In the genomic region with DNA sequence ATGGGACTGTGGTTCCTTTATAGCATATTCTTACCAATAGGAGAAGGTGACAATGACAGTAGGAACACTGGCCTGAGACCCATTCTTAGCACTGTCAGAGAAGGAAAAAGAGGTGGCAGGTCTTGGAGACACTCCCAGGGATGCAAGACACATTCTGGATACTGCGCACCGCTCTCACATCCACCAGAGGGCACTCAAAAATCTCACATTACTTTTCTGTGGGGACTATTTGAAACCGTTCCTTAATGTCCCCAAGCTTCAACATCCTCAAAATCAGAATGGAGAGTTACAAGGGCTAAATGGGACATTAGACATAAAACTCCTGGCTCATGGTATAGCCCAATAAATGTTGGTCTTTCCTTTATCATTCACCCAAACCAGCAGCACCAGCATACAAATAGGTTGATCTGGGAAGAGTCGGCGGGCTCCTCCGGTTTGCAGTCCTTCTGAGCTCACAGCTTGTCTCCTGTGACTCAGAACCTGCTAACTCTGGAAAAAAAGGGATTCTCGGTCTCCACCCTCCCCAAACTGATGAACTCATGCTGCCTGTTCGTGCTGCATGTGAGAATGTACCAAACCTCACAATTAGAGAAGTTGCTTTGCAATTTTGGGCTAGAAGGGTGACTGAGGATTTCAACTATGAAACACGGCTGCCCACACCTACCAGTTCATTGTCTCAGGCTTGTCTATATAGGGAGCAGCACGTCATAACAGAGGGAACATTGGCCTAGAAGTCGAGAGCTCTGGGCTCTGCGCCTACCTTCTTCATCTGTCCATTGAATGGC, we compare ENCODE assay signal across 8 cellular contexts. TPM values are rescaled to one million over a fixed set of nuclear protein-coding genes. Genes with fewer than 3 reads are reported as not detected.
DNase-seq lines count a peak whose midpoint lies in the region; ATAC-seq and TF ChIP-seq lines count a peak whose summit lies in the region.

No MANE protein-coding gene starts in this region.

- H3K4me1 ChIP-seq in Caco-2 (no peaks in the 10 kb centered on the region), right atrium auricular region (no peaks in the 10 kb centered on the region), sigmoid colon (no peaks in the 10 kb centered on the region)

- no peak overlapping the region for H3K27ac Mint-ChIP-seq in Caco-2 (ENCODE audit: unreplicated experiment)

- peak; percentile 36 to 38 for DNase-seq in Caco-2
- DNase-seq in NCI-H2171 treated with DMSO at 0.1 percent for 48 hours (lab: John Stamatoyannopoulos, UW), result peak; percentile 30
- DNase-seq in amniotic epithelial cell (ENCODE audit: low read depth), result peak; percentile 33
- no peak for DNase-seq in right atrium auricular region (ENCODE audit: low spot score)
- DNase-seq in sigmoid colon, result no peak

- peak; percentile 40 for ATAC-seq in GM21786 (IDR thresholded peaks at IDR 0.05; ENCODE audit: unreplicated experiment)
- no peak for ATAC-seq in GM19023 (IDR thresholded peaks at IDR 0.05; ENCODE audit: unreplicated experiment)
- ATAC-seq in HG02571 (IDR thresholded peaks at IDR 0.05; ENCODE audit: unreplicated experiment), result no peak

- TF ChIP-seq POLR2A in sigmoid colon (IDR thresholded peaks at IDR 0.05), result no peak

- TF ChIP-seq CTCF in Caco-2 (IDR thresholded peaks at IDR 0.05; ENCODE audit: insufficient read depth in 1 of 2, low read depth in 1 of 2, low read length in 1 of 2, severe bottlenecking in 1 of 2, unreplicated experiment in 1 of 2) (peak; percentile 44 to 68), right atrium auricular region (IDR thresholded peaks at IDR 0.05) (peak; percentile 42 to 79), sigmoid colon (IDR thresholded peaks at IDR 0.05) (peak in 3 of 4 experiments; percentile 30 to 61 (median 53))

- H3K9me3 Mint-ChIP-seq in Caco-2 (ENCODE audit: unreplicated experiment), result no peaks in the 10 kb centered on the region

- H3K36me3 ChIP-seq in Caco-2 (ENCODE audit: control insufficient read depth, insufficient read depth, low read length), result no peaks in the 10 kb centered on the region
- H3K36me3 ChIP-seq in right atrium auricular region, result no peaks in the 10 kb centered on the region
- H3K36me3 ChIP-seq in sigmoid colon, result no peaks in the 10 kb centered on the region

- H3K27me3 Mint-ChIP-seq in Caco-2 (ENCODE audit: insufficient read depth, unreplicated experiment), result no peaks in the 10 kb centered on the region

- no peaks in the 10 kb centered on the region for H3K36me3 Mint-ChIP-seq in Caco-2 (ENCODE audit: insufficient read depth, unreplicated experiment)

- no peak overlapping the region for H3K27ac ChIP-seq in right atrium auricular region
- no peak overlapping the region for H3K27ac ChIP-seq in sigmoid colon

- 65 to 75% methylated on average over 12 of the region's 12 CpGs for WGBS in sigmoid colon, 2 donors

- POLR2A ChIA-PET in Caco-2 (lab: Charles Lee), result no interaction called here

- intact Hi-C loops in Caco-2 (cut with micrococcal nuclease; ENCODE audit: unreplicated experiment) (loop anchor here (1.0 to 5.0 kb wide), 3 partner anchors 59 to 152 kb away; no protein-coding TSS in a partner anchor), sigmoid colon (cut with DNase I) (loop anchor here (1.0 kb wide), 1 partner anchor 152 kb away; no protein-coding TSS in a partner anchor)

- CTCF ChIA-PET in Caco-2 (lab: Charles Lee), result interaction anchor here (0.6 to 1.7 kb wide), 4 partner anchors 46 to 152 kb away, joined by 3 to 8 read pairs (median 4); no protein-coding TSS in a partner anchor

- no peaks in the 10 kb centered on the region for H3K4me1 Mint-ChIP-seq in Caco-2 (ENCODE audit: low read depth, unreplicated experiment)

- TF ChIP-seq EP300 in sigmoid colon (IDR thresholded peaks at IDR 0.05), result no peak

- H3K9me3 ChIP-seq in Caco-2 (no peaks in the 10 kb centered on the region), right atrium auricular region (no peaks in the 10 kb centered on the region), sigmoid colon (no peaks in the 10 kb centered on the region)

- no peak overlapping the region for H3K4me3 Mint-ChIP-seq in Caco-2 (ENCODE audit: unreplicated experiment)

- no peaks in the 10 kb centered on the region for H3K27me3 ChIP-seq in Caco-2 (replicated peaks; ENCODE audit: control insufficient read depth, insufficient read depth, low read length)
- no peaks in the 10 kb centered on the region for H3K27me3 ChIP-seq in right atrium auricular region
- no peaks in the 10 kb centered on the region for H3K27me3 ChIP-seq in sigmoid colon

- no peak overlapping the region for H3K4me3 ChIP-seq in Caco-2 (ENCODE audit: low read depth, low read length)
- no peak overlapping the region for H3K4me3 ChIP-seq in right atrium auricular region
- H3K4me3 ChIP-seq in sigmoid colon, result no peak overlapping the region

- no TSS peak for BruUV-seq in Caco-2 (replicated peaks; lab: Mats Ljungman, UMichigan)

RNA-seq across cellular contexts. Expression of a gene that starts 40.2 kb away (rescaled TPM):
- total RNA-seq in Caco-2 (2022), result 0.54 and 0.56 TPM in 2 replicates
- total RNA-seq in right atrium auricular region, result under 1 TPM; 0.43 to 0.44 TPM
- total RNA-seq in sigmoid colon, result 1 to 10 TPM in 2 of 4 donors, under 1 TPM in 1, not detected in 1; 0.99 to 2.1 (median 1.5) TPM
- polyA plus RNA-seq in sigmoid colon, result 1 to 10 TPM in 1 of 3 donors, not detected in 2; 1.1 TPM

Comparison
In these comparisons a context has a peak if more than half of its experiments do, and no peak if none do; other contexts are left out.
1. DNase-seq: peak in Caco-2 (2 of 2), NCI-H2171 treated with DMSO at 0.1 percent for 48 hours (single experiment) and amniotic epithelial cell (single experiment); none in right atrium auricular region (single experiment) and sigmoid colon (single experiment).
2. Peak in every context shown above with its lines, with median percentiles within 50 percentile points of each other: CTCF ChIP-seq.